ENCODE assay signal across 28 cellular contexts in genomic region chr18:30765247-30765646, GRCh38.
"Had no signal": no experiment of that assay in that cellular context is flagged by ENCODE, and none has a peak within 500 bp of the region (broad histone marks: within the 10 kb centered on the region; RNA-seq: fewer than 3 reads in every experiment).

No MANE protein-coding gene starts in this region.

- H3K27ac ChIP-seq: left lung, lower lobe of right lung, pancreas, prostate gland, sigmoid colon, spleen, tibial nerve, uterus had no signal

- H3K27ac Mint-ChIP-seq: mesothelial cell of epicardium; naive B cell; natural killer cell; stimulated activated memory B cell treated with anti-CD40 and anti-IgM and Interleukin-4, amounts not matched to agents 10 μg/mL and 1 μg/mL and 100 μg/mL, for 72 hours; stimulated activated naive CD8-positive, alpha-beta T cell treated with anti-CD3 and anti-CD28 coated beads, Interleukin-15, amount 100 ng/mL, for 72 hours; type B pancreatic cell had no signal

- H3K36me3 Mint-ChIP-seq: mesothelial cell of epicardium; naive B cell; natural killer cell; stimulated activated memory B cell treated with anti-CD40 and anti-IgM and Interleukin-4, amounts not matched to agents 10 μg/mL and 1 μg/mL and 100 μg/mL, for 72 hours; type B pancreatic cell had no signal

- H3K4me3 Mint-ChIP-seq: mesothelial cell of epicardium; naive B cell; natural killer cell; stimulated activated memory B cell treated with anti-CD40 and anti-IgM and Interleukin-4, amounts not matched to agents 10 μg/mL and 1 μg/mL and 100 μg/mL, for 72 hours; stimulated activated naive CD8-positive, alpha-beta T cell treated with anti-CD3 and anti-CD28 coated beads, Interleukin-15, amount 100 ng/mL, for 72 hours; type B pancreatic cell had no signal

- H3K4me1 Mint-ChIP-seq: naive B cell; natural killer cell; stimulated activated memory B cell treated with anti-CD40 and anti-IgM and Interleukin-4, amounts not matched to agents 10 μg/mL and 1 μg/mL and 100 μg/mL, for 72 hours; stimulated activated naive CD8-positive, alpha-beta T cell treated with anti-CD3 and anti-CD28 coated beads, Interleukin-15, amount 100 ng/mL, for 72 hours had no signal

- H3K27me3 ChIP-seq: left lung, pancreas, sigmoid colon, spleen, tibial nerve, uterus had no signal

- H3K27me3 Mint-ChIP-seq: naive B cell; stimulated activated memory B cell treated with anti-CD40 and anti-IgM and Interleukin-4, amounts not matched to agents 10 μg/mL and 1 μg/mL and 100 μg/mL, for 72 hours; stimulated activated naive CD8-positive, alpha-beta T cell treated with anti-CD3 and anti-CD28 coated beads, Interleukin-15, amount 100 ng/mL, for 72 hours; type B pancreatic cell had no signal

- FAIRE-seq: keratinocyte, pancreas, small intestine had no signal

- H3K9me3 ChIP-seq: lower lobe of right lung, pancreas, prostate gland, sigmoid colon, tibial nerve, uterus had no signal

- H3K9me3 Mint-ChIP-seq: stimulated activated memory B cell treated with anti-CD40 and anti-IgM and Interleukin-4, amounts not matched to agents 10 μg/mL and 1 μg/mL and 100 μg/mL, for 72 hours; type B pancreatic cell had no signal

- H3K4me1 ChIP-seq: left lung, lower lobe of right lung, prostate gland, spleen, tibial nerve, uterus had no signal

- DNase-seq: hippocampal formation; left colon; left lung; lower lobe of right lung; mammary epithelial cell; mesenchymal stem cell; naive B cell; natural killer cell; pancreas; posterior cingulate gyrus; retina; right cardiac atrium; sigmoid colon; small intestine; spleen; stimulated activated CD4-positive, alpha-beta T cell treated with anti-CD3 and anti-CD28 coated beads, Interleukin-2, amount 100 ng/mL, for 48 hours; stimulated activated CD4-positive, alpha-beta T cell treated with anti-CD3 and anti-CD28 coated beads, Interleukin-4, amount 100 ng/mL, for 4 hours; stimulated activated CD8-positive, alpha-beta memory T cell treated with anti-CD3 and anti-CD28 coated beads, Interleukin-4, amount 100 ng/mL, for 48 hours; stimulated activated naive CD4-positive, alpha-beta T cell treated with Interleukin-2 at 50 U/mL for 16 hours; stimulated activated naive CD8-positive, alpha-beta T cell treated with anti-CD3 and anti-CD28 coated beads, Interleukin-15, amount 100 ng/mL, for 72 hours; substantia nigra; uterus had no signal

- H3K4me3 ChIP-seq: left lung, lower lobe of right lung, pancreas, prostate gland, sigmoid colon, spleen, tibial nerve, uterus had no signal

- ATAC-seq: left colon; left lung; lower lobe of right lung; natural killer cell; pancreas; right cardiac atrium; stimulated activated memory B cell treated with anti-CD40 and anti-IgM and Interleukin-4, amounts not matched to agents 10 μg/mL and 1 μg/mL and 100 μg/mL, for 72 hours; stimulated activated naive CD8-positive, alpha-beta T cell treated with anti-CD3 and anti-CD28 coated beads, Interleukin-15, amount 100 ng/mL, for 72 hours had no signal

- H3K36me3 ChIP-seq: left lung, lower lobe of right lung, pancreas, prostate gland, sigmoid colon, spleen, tibial nerve, uterus had no signal
